ENCODE assay signal across 8 cellular contexts in genomic region chr3:129627350-129628168, GRCh38. TPM values are rescaled to one million over a fixed set of nuclear protein-coding genes. Genes with fewer than 3 reads are reported as not detected.
DNase-seq lines count a peak whose midpoint lies in the region; ATAC-seq, FAIRE-seq and TF ChIP-seq lines count a peak whose summit lies in the region.

No MANE protein-coding gene starts in this region.

- dilution Hi-C loops in keratinocyte (cut with MboI; ENCODE audit: extremely low pct_ligation_motif_present, low sequenced_read_pairs), result no loop called here

- H3K36me3 ChIP-seq in keratinocyte (ENCODE audit: control insufficient read depth in 2 of 2, extremely low read depth in 1 of 2, insufficient read depth in 2 of 2, low read length in 2 of 2), result no peaks in the 10 kb centered on the region
- H3K36me3 ChIP-seq in spleen, result no peaks in the 10 kb centered on the region

- no peaks in the 10 kb centered on the region for H3K9me1 ChIP-seq in keratinocyte (ENCODE audit: control insufficient read depth, extremely low read depth, insufficient read depth, low read length)

- H3K9ac ChIP-seq in keratinocyte (ENCODE audit: control insufficient read depth, extremely low read depth, insufficient read depth, low read length), result peak overlapping the region; percentile 82

- peaks cover 25% of the 10 kb centered on the region for H3K4me1 Mint-ChIP-seq in WTC11

- H3K4me1 ChIP-seq in keratinocyte (ENCODE audit: control insufficient read depth, extremely low read depth, insufficient read depth, low read length) (peaks cover 26% of the 10 kb centered on the region), spleen (peaks cover 40 to 65% (median 58%) of the 10 kb centered on the region in 6 donors)

- WGBS in spleen, 5 donors, result 1 to 6% (median 3%) methylated on average over 38 of the region's 38 CpGs

- no peaks in the 10 kb centered on the region for H3K79me2 ChIP-seq in keratinocyte (ENCODE audit: control insufficient read depth, insufficient read depth, low read length)

- peak overlapping the region; percentile 94 for H3K27ac Mint-ChIP-seq in WTC11

- ATAC-seq in HG02885 (IDR thresholded peaks at IDR 0.05; ENCODE audit: poor library complexity, unreplicated experiment) (peak; percentile 52), WTC11 (peak; percentile 59)

- peak overlapping the region; percentile 94 for H3K4me2 ChIP-seq in keratinocyte (ENCODE audit: control insufficient read depth, extremely low read depth, insufficient read depth, low read depth, low read length)

- TF ChIP-seq CTCF in GM12865 (IDR thresholded peaks at IDR 0.05; ENCODE audit: insufficient read depth, low read depth, low read length, missing control alignments) (peak; percentile 93), WTC11 (IDR thresholded peaks at IDR 0.05) (0 out of 2 replicates have a peak, but pooled peaks have one; percentile 14), keratinocyte (optimal IDR thresholded peaks at IDR 0.05 in 1 of 3, IDR thresholded peaks at IDR 0.05 in 1 of 3, conservative IDR thresholded peaks at IDR 0.05 in 1 of 3; ENCODE audit: extremely low read depth in 1 of 3, insufficient read depth in 2 of 3, low read length in 3 of 3) (peak; percentile 80 to 84 (median 83)), spleen (IDR thresholded peaks at IDR 0.05 in 8 of 11, conservative IDR thresholded peaks at IDR 0.05 in 3 of 11) (peak; percentile 48 to 88 (median 79))

- H3K27ac ChIP-seq in keratinocyte (ENCODE audit: control insufficient read depth, insufficient read depth, low read length) (peak overlapping the region; percentile 90), spleen (peak overlapping the region; percentile 89 to 96 (median 94))

- H3K36me3 Mint-ChIP-seq in WTC11, result no peaks in the 10 kb centered on the region

- FAIRE-seq in keratinocyte (lab: Jason Lieb, UNC), result no peak
- FAIRE-seq in HTR-8/SVneo (lab: Jason Lieb, UNC), result no peak

- CTCF ChIA-PET in WTC11 (lab: Charles Lee), result interaction anchor here (0.6 to 6.1 kb wide), 43 partner anchors 9 to 315 kb away, joined by 3 to 84 read pairs (median 4); partner anchors contain the start of gene RHO

- H4K20me1 ChIP-seq in keratinocyte (ENCODE audit: control insufficient read depth, extremely low read depth, insufficient read depth, low read length), result no peaks in the 10 kb centered on the region

- peak overlapping the region; percentile 97 for H2AFZ ChIP-seq in keratinocyte (ENCODE audit: control insufficient read depth, low read length)

- H3K27me3 Mint-ChIP-seq in WTC11 (ENCODE audit: low read depth), result no peaks in the 10 kb centered on the region

- H3K9me3 ChIP-seq in keratinocyte (ENCODE audit: control insufficient read depth, low read depth, low read length) (no peaks in the 10 kb centered on the region), spleen (no peaks in the 10 kb centered on the region)

- POLR2A ChIA-PET in WTC11 (lab: Charles Lee), result interaction anchor here (0.5 to 1.1 kb wide), 3 partner anchors 35 to 245 kb away, joined by 3 to 4 read pairs (median 4); no protein-coding TSS in a partner anchor

- H3K27me3 ChIP-seq in keratinocyte (ENCODE audit: control insufficient read depth, extremely low read depth, insufficient read depth, low read length) (no peaks in the 10 kb centered on the region), spleen (replicated peaks in 1 of 7) (no peaks in the 10 kb centered on the region)

- peak overlapping the region; percentile 89 for H3K4me3 Mint-ChIP-seq in WTC11

- peak; percentile 86 for DNase-seq in GM12865 (ENCODE audit: low read depth)
- DNase-seq in NCI-H2171 (lab: John Stamatoyannopoulos, UW), result peak; percentile 72
- DNase-seq in WTC11 (ENCODE audit: low spot score), result peak; percentile 80
- DNase-seq in cerebellar cortex (ENCODE audit: low spot score), result peak; percentile 83
- DNase-seq in keratinocyte (ENCODE audit: low read depth, low spot score), result no peak
- peak; percentile 88 for DNase-seq in spleen
- no peak for DNase-seq in HTR-8/SVneo (ENCODE audit: insufficient read length, low spot score)

- no peaks in the 10 kb centered on the region for H3K9me3 Mint-ChIP-seq in WTC11

- H3K4me3 ChIP-seq in GM12865 (ENCODE audit: low read depth, low read length) (peak overlapping the region; percentile 65), keratinocyte (ENCODE audit: control insufficient read depth in 2 of 3, extremely low read depth in 1 of 3, insufficient read depth in 2 of 3, low read depth in 1 of 3, low read length in 3 of 3) (peak overlapping the region; percentile 41 to 73 (median 68)), spleen (peak overlapping the region; percentile 38 to 82 (median 56))

- TF ChIP-seq POLR2A in spleen (IDR thresholded peaks at IDR 0.05), result peak in 1 of 3 donors; percentile 11

- intact Hi-C loops in spleen (cut with DNase I; ENCODE audit: low total_unique reads), result loop anchor here (5.0 kb wide), 1 partner anchor 200 kb away; no protein-coding TSS in a partner anchor

TF ChIP-seq in WTC11, 78 proteins besides CTCF, POLR2A, EP300 and RAD21:
- TF ChIP-seq ZNF281 (CRISPR knock-in tag; IDR thresholded peaks at IDR 0.05) (0 out of 2 replicates have a peak, but pooled peaks have one; percentile 6), E2F5 (CRISPR knock-in tag; IDR thresholded peaks at IDR 0.05) (0 out of 2 replicates have a peak, but pooled peaks have one; percentile 32), NR3C1 (CRISPR knock-in tag; conservative IDR thresholded peaks at IDR 0.05; ENCODE audit: low read depth) (no peak), GRHL2 (CRISPR knock-in tag; IDR thresholded peaks at IDR 0.05; ENCODE audit: insufficient replicate concordance, severe bottlenecking) (no peak)
TF ChIP-seq in WTC11: peak in this region for 2.

RNA-seq across cellular contexts. Expression of gene PLXND1, which starts 21.1 kb away (rescaled TPM):
- total RNA-seq in WTC11 (2021) (56.7 to 63.9 TPM (median 57.4 TPM) in 3 replicates), spleen (100 to 1,000 TPM; 121 to 238 (median 170) TPM)
- polyA plus RNA-seq in keratinocyte (0.09 to 0.36 TPM (median 0.25 TPM) in 3 replicates), spleen (10 to 100 TPM; 44.4 to 97.9 (median 79.2) TPM)
- polyA plus RNA-seq in keratinocyte (2011; ENCODE audit: low read depth), result 0.81 TPM
- polyA plus RNA-seq in keratinocyte (2011; cell fraction: cytosol; rRNA removed), result 0.09 and 0.27 TPM in 2 replicates
- 0.61 and 0.93 TPM in 2 replicates for polyA plus RNA-seq in keratinocyte (2011; cell fraction: nucleus; rRNA removed)
- 0.36 and 1.3 TPM in 2 replicates for polyA plus RNA-seq in keratinocyte (2012; ENCODE audit: low replicate concordance)
- 0.10 to 0.92 TPM (median 0.59 TPM) in 3 replicates for polyA minus RNA-seq in keratinocyte
- not detected for polyA minus RNA-seq in keratinocyte (2011; cell fraction: cytosol; rRNA and poly(A)+ RNA removed)
- 1.8 and 1.9 TPM in 2 replicates for polyA minus RNA-seq in keratinocyte (2011; cell fraction: nucleus; rRNA and poly(A)+ RNA removed)

Comparison
In these comparisons a context has a peak if more than half of its experiments do, and no peak if none do; other contexts are left out.
1. DNase-seq: peak in GM12865 (single experiment), NCI-H2171 (single experiment), WTC11 (single experiment), cerebellar cortex (single experiment) and spleen (single experiment); none in keratinocyte (single experiment) and HTR-8/SVneo (single experiment).
2. CTCF ChIP-seq: peak in every context shown above with its lines; median percentile 93 in GM12865; 83 in keratinocyte; 79 in spleen; 14 in WTC11.
3. Peak in every context shown above with its lines, with median percentiles within 50 percentile points of each other: H3K4me3 ChIP-seq.